1 cellular context compared by ENCODE assay signal in the genomic region with DNA sequence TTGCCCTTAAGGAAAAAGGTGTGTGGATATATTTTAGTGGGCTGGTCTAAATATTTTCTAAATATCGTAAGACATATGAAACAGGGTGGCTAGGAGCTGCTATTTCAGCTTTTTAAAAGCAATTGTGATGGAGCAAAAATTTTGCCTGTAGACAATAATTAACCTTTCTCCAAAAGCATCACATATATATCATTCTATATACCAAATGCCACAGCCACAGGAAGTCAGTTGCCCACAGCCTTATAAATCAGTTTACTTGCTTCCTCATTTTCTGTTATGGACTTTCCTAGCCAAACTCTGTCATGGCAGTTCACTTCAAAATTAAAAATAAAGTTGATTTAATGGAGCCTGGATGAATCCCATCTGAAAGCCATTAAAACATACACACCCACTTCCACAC.
TF ChIP-seq lines count a peak whose summit lies in the region.

No MANE protein-coding gene starts in this region.

TF ChIP-seq in H1, 55 proteins besides CTCF, POLR2A, EP300 and RAD21:
- TF ChIP-seq BCL11A (IDR thresholded peaks at IDR 0.05; ENCODE audit: low read depth in 2 of 2, low read length in 2 of 2), result no peak
- no peak for TF ChIP-seq BRCA1 (IDR thresholded peaks at IDR 0.05; ENCODE audit: low read depth, low read length)
- TF ChIP-seq, protein P1, sequence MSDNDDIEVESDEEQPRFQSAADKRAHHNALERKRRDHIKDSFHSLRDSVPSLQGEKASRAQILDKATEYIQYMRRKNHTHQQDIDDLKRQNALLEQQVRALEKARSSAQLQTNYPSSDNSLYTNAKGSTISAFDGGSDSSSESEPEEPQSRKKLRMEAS (IDR thresholded peaks at IDR 0.05), result no peak
- no peak for TF ChIP-seq RBBP5 (IDR thresholded peaks at IDR 0.05; ENCODE audit: borderline replicate concordance, low read depth, low read length)
- no peak for TF ChIP-seq TBP (IDR thresholded peaks at IDR 0.05; ENCODE audit: low read depth, low read length)
- TF ChIP-seq, protein P2, sequence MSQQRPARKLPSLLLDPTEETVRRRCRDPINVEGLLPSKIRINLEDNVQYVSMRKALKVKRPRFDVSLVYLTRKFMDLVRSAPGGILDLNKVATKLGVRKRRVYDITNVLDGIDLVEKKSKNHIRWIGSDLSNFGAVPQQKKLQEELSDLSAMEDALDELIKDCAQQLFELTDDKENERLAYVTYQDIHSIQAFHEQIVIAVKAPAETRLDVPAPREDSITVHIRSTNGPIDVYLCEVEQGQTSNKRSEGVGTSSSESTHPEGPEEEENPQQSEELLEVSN (IDR thresholded peaks at IDR 0.05), result no peak
- no peak for TF ChIP-seq SP4 (IDR thresholded peaks at IDR 0.05; ENCODE audit: low read length)
- no peak for TF ChIP-seq MAFK (IDR thresholded peaks at IDR 0.05; ENCODE audit: low read depth, low read length)
- no peak for TF ChIP-seq CBX5 (IDR thresholded peaks at IDR 0.05; ENCODE audit: low read depth, low read length)
- TF ChIP-seq POU5F1 (IDR thresholded peaks at IDR 0.05; ENCODE audit: low read depth, low read length), result no peak
- no peak for TF ChIP-seq TAF1 (IDR thresholded peaks at IDR 0.05; ENCODE audit: low read depth, low read length)
- no peak for TF ChIP-seq HDAC2 (IDR thresholded peaks at IDR 0.05; ENCODE audit: borderline replicate concordance in 1 of 2, low read depth in 2 of 2, low read length in 2 of 2)
- TF ChIP-seq, protein P3, sequence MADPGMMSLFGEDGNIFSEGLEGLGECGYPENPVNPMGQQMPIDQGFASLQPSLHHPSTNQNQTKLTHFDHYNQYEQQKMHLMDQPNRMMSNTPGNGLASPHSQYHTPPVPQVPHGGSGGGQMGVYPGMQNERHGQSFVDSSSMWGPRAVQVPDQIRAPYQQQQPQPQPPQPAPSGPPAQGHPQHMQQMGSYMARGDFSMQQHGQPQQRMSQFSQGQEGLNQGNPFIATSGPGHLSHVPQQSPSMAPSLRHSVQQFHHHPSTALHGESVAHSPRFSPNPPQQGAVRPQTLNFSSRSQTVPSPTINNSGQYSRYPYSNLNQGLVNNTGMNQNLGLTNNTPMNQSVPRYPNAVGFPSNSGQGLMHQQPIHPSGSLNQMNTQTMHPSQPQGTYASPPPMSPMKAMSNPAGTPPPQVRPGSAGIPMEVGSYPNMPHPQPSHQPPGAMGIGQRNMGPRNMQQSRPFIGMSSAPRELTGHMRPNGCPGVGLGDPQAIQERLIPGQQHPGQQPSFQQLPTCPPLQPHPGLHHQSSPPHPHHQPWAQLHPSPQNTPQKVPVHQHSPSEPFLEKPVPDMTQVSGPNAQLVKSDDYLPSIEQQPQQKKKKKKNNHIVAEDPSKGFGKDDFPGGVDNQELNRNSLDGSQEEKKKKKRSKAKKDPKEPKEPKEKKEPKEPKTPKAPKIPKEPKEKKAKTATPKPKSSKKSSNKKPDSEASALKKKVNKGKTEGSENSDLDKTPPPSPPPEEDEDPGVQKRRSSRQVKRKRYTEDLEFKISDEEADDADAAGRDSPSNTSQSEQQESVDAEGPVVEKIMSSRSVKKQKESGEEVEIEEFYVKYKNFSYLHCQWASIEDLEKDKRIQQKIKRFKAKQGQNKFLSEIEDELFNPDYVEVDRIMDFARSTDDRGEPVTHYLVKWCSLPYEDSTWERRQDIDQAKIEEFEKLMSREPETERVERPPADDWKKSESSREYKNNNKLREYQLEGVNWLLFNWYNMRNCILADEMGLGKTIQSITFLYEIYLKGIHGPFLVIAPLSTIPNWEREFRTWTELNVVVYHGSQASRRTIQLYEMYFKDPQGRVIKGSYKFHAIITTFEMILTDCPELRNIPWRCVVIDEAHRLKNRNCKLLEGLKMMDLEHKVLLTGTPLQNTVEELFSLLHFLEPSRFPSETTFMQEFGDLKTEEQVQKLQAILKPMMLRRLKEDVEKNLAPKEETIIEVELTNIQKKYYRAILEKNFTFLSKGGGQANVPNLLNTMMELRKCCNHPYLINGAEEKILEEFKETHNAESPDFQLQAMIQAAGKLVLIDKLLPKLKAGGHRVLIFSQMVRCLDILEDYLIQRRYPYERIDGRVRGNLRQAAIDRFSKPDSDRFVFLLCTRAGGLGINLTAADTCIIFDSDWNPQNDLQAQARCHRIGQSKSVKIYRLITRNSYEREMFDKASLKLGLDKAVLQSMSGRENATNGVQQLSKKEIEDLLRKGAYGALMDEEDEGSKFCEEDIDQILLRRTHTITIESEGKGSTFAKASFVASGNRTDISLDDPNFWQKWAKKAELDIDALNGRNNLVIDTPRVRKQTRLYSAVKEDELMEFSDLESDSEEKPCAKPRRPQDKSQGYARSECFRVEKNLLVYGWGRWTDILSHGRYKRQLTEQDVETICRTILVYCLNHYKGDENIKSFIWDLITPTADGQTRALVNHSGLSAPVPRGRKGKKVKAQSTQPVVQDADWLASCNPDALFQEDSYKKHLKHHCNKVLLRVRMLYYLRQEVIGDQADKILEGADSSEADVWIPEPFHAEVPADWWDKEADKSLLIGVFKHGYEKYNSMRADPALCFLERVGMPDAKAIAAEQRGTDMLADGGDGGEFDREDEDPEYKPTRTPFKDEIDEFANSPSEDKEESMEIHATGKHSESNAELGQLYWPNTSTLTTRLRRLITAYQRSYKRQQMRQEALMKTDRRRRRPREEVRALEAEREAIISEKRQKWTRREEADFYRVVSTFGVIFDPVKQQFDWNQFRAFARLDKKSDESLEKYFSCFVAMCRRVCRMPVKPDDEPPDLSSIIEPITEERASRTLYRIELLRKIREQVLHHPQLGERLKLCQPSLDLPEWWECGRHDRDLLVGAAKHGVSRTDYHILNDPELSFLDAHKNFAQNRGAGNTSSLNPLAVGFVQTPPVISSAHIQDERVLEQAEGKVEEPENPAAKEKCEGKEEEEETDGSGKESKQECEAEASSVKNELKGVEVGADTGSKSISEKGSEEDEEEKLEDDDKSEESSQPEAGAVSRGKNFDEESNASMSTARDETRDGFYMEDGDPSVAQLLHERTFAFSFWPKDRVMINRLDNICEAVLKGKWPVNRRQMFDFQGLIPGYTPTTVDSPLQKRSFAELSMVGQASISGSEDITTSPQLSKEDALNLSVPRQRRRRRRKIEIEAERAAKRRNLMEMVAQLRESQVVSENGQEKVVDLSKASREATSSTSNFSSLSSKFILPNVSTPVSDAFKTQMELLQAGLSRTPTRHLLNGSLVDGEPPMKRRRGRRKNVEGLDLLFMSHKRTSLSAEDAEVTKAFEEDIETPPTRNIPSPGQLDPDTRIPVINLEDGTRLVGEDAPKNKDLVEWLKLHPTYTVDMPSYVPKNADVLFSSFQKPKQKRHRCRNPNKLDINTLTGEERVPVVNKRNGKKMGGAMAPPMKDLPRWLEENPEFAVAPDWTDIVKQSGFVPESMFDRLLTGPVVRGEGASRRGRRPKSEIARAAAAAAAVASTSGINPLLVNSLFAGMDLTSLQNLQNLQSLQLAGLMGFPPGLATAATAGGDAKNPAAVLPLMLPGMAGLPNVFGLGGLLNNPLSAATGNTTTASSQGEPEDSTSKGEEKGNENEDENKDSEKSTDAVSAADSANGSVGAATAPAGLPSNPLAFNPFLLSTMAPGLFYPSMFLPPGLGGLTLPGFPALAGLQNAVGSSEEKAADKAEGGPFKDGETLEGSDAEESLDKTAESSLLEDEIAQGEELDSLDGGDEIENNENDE (IDR thresholded peaks at IDR 0.05; ENCODE audit: insufficient replicate concordance, low read length), result no peak
- no peak for TF ChIP-seq SRF (IDR thresholded peaks at IDR 0.05; ENCODE audit: low read depth, low read length)
- TF ChIP-seq CHD2 (IDR thresholded peaks at IDR 0.05; ENCODE audit: low read length), result no peak
- no peak for TF ChIP-seq JUN (IDR thresholded peaks at IDR 0.05; ENCODE audit: low read depth, low read length)
- no peak for TF ChIP-seq SP1 (IDR thresholded peaks at IDR 0.05; ENCODE audit: low read depth, low read length)
- no peak for TF ChIP-seq CREB1 (IDR thresholded peaks at IDR 0.05)
- TF ChIP-seq ZNF274 (IDR thresholded peaks at IDR 0.05; ENCODE audit: borderline replicate concordance, extremely low read depth, low read length), result no peak
